Comparison of ENCODE assay signal across 23 cellular contexts in genomic region chr4:72357908-72358307, GRCh38.
"Had no signal": no experiment of that assay in that cellular context is flagged by ENCODE, and none has a peak within 500 bp of the region (broad histone marks: within the 10 kb centered on the region; RNA-seq: fewer than 3 reads in every experiment).

No MANE protein-coding gene starts in this region.

- H3K36me3 ChIP-seq: breast epithelium had no signal

- H3K27me3 ChIP-seq: breast epithelium had no signal

- H3K4me3 ChIP-seq: breast epithelium had no signal

- H3K9me3 ChIP-seq: breast epithelium had no signal

- ATAC-seq: activated CD4-positive, alpha-beta T cell treated with anti-CD3 and anti-CD28 coated beads for 36 hours; activated T-helper 17 cell treated with anti-CD3 and anti-CD28 coated beads, Interleukin-2, amount 50 U/mL, for 72 hours; PC-3 had no signal

- H3K27ac ChIP-seq: breast epithelium, VCaP had no signal

- DNase-seq: activated CD4-positive, alpha-beta memory T cell treated with anti-CD3 and anti-CD28 coated beads, Interleukin-2, amount 10 ng/mL, durations not matched to agents 7 days and 5 days; activated CD4-positive, alpha-beta T cell treated with anti-CD3 and anti-CD28 coated beads for 36 hours; activated CD4-positive, alpha-beta T cell treated with anti-CD3 and anti-CD28 coated beads, Interleukin-2, amount 50 U/mL, for 1 hour; activated gamma-delta T cell; activated naive CD4-positive, alpha-beta T cell treated with anti-CD3 and anti-CD28 coated beads for 36 hours; activated T-cell treated with anti-CD3 and anti-CD28 coated beads for 4 hours; activated T-cell treated with anti-CD3 and anti-CD28 coated beads, Interleukin-2, amount 50 U/mL, for 48 hours; aorta; caudate nucleus; Kasumi-1; KBM-7; NCI-H1048; NCI-H2029; NCI-H2107; NCI-H2171 treated with DMSO at 0.1 percent for 48 hours; NCI-H345; NCI-H524; PC-3; SHP77 treated with DMSO at 0.1 percent for 48 hours; T-helper 1 cell had no signal
